ENCODE assay signal across 8 cellular contexts in genomic region chr12:123388948-123389559, GRCh38. TPM values are rescaled to one million over a fixed set of nuclear protein-coding genes. Genes with fewer than 3 reads are reported as not detected.
DNase-seq lines count a peak whose midpoint lies in the region; ATAC-seq, FAIRE-seq and TF ChIP-seq lines count a peak whose summit lies in the region.

No MANE protein-coding gene starts in this region.

- no peaks in the 10 kb centered on the region for H3K27me3 ChIP-seq in upper lobe of right lung

- peak overlapping the region; percentile 90 for H3K4me2 ChIP-seq in A549

- FAIRE-seq in A549 (lab: Jason Lieb, UNC) = no peak

- TF ChIP-seq RAD21 in A549 (conservative IDR thresholded peaks at IDR 0.05 in 1 of 2, IDR thresholded peaks at IDR 0.05 in 1 of 2) = no peak

- peak in 1 of 2 experiments; percentile 35; a peak in 3 of 6 replicates for ATAC-seq in A549
- ATAC-seq in upper lobe of right lung = no peak

- H3K27ac ChIP-seq in A549 (peak overlapping the region; percentile 90 to 99), upper lobe of right lung (peak overlapping the region; percentile 85)

- no peak for TF ChIP-seq EP300 in A549 (IDR thresholded peaks at IDR 0.05)

- no peaks in the 10 kb centered on the region for H3K9me3 ChIP-seq in A549
- H3K9me3 ChIP-seq in upper lobe of right lung = no peaks in the 10 kb centered on the region

- peaks cover 34% of the 10 kb centered on the region for H3K36me3 ChIP-seq in upper lobe of right lung

- H3K4me1 ChIP-seq in A549 (peaks cover 28% of the 10 kb centered on the region), upper lobe of right lung (peaks cover 48% of the 10 kb centered on the region)

- TF ChIP-seq POLR2A in A549 (IDR thresholded peaks at IDR 0.05; ENCODE audit: low read length) (peak; percentile 36; the same call in 1 of the 2 replicates), Raji (IDR thresholded peaks at IDR 0.05; ENCODE audit: insufficient read depth, low read depth, low read length) (peak; percentile 18)

- TF ChIP-seq CTCF in A549 (IDR thresholded peaks at IDR 0.05) (no peak; the same call in 2 of the 3 replicates), upper lobe of right lung (IDR thresholded peaks at IDR 0.05) (no peak)

- CTCF ChIA-PET in A549 (lab: Yijun Ruan, JAX) = no interaction called here

- DNase-seq in A549 (ENCODE audit: low read depth in 1 of 2, low spot score in 1 of 2) = no peak
- peak; percentile 39 for DNase-seq in GM19238 (ENCODE audit: insufficient read length, low spot score)
- peak; percentile 40 for DNase-seq in iPS-NIHi7 (ENCODE audit: extremely low spot score)
- no peak for DNase-seq in upper lobe of right lung
- DNase-seq in SHP77 treated with DMSO at 0.1 percent for 48 hours (lab: John Stamatoyannopoulos, UW) = no peak
- DNase-seq in NCI-H2029 (lab: John Stamatoyannopoulos, UW) = no peak
- no peak for DNase-seq in NCI-H226

- peak overlapping the region; percentile 89 for H3K4me3 ChIP-seq in A549
- H3K4me3 ChIP-seq in upper lobe of right lung = peak overlapping the region; percentile 69

- WGBS in A549 (ENCODE audit: missing lambda C conversion rate) = no CpG with 5 or more reads among the region's 102 CpGs

- intact Hi-C loops in upper lobe of right lung (cut with DNase I) = no loop called here

- POLR2A ChIA-PET in A549 (lab: Yijun Ruan, JAX) = interaction anchor here (1.8 kb wide), 1 partner anchor 24 kb away, joined by 8 read pairs; the partner anchor contains the start of gene SBNO1

TF ChIP-seq in A549, 52 proteins besides CTCF, POLR2A, EP300 and RAD21:
- TF ChIP-seq CBX2 (IDR thresholded peaks at IDR 0.05; ENCODE audit: borderline replicate concordance, low read depth) = no peak

RNA-seq across cellular contexts. Expression of gene KMT5A, which starts 5.1 kb away (rescaled TPM):
- polyA plus RNA-seq in A549 (2011; rRNA removed) (32.9 and 40.5 TPM in 2 replicates), A549 (2017; fragmentation: RNase III; extraction: RNeasy Plus Mini Kit Qiagen cat#74134 plus additional on column Dnase treatment) (37.5 to 41.9 TPM (median 40.8 TPM) in 3 replicates)
- polyA plus RNA-seq in A549 (2012; cell fraction: cytosol; rRNA removed) = 36.7 and 37.8 TPM in 2 replicates
- polyA plus RNA-seq in A549 (2012; cell fraction: nucleus; rRNA removed) = 60.3 and 70.4 TPM in 2 replicates
- polyA minus RNA-seq in A549 (2011; rRNA and poly(A)+ RNA removed) = 25.3 and 30.9 TPM in 2 replicates
- total RNA-seq in upper lobe of right lung = 38.8 TPM

RNA-seq across cellular contexts. Expression of gene SBNO1, which starts 24.4 kb away (rescaled TPM):
- polyA plus RNA-seq in A549 (2011; rRNA removed) (33.4 and 35.7 TPM in 2 replicates), A549 (2017; fragmentation: RNase III; extraction: RNeasy Plus Mini Kit Qiagen cat#74134 plus additional on column Dnase treatment) (24.4 to 25.9 TPM (median 25.2 TPM) in 3 replicates)
- 5.3 and 5.7 TPM in 2 replicates for polyA plus RNA-seq in A549 (2012; cell fraction: cytosol; rRNA removed)
- 4.6 and 7.0 TPM in 2 replicates for polyA plus RNA-seq in A549 (2012; cell fraction: nucleus; rRNA removed)
- polyA minus RNA-seq in A549 (2011; rRNA and poly(A)+ RNA removed) = 29.0 and 31.2 TPM in 2 replicates
- total RNA-seq in upper lobe of right lung = 27.1 TPM

RNA-seq across cellular contexts. Expression of gene RILPL2, which starts 47.4 kb away (rescaled TPM):
- polyA plus RNA-seq in A549 (2011; rRNA removed) = 2.4 TPM in 2 replicates
- polyA plus RNA-seq in A549 (2012; cell fraction: cytosol; rRNA removed) = 2.0 and 2.1 TPM in 2 replicates
- 0.72 and 0.77 TPM in 2 replicates for polyA plus RNA-seq in A549 (2012; cell fraction: nucleus; rRNA removed)
- 2.1 to 3.1 TPM (median 2.9 TPM) in 3 replicates for polyA plus RNA-seq in A549 (2017; fragmentation: RNase III; extraction: RNeasy Plus Mini Kit Qiagen cat#74134 plus additional on column Dnase treatment)
- 0.88 and 1.4 TPM in 2 replicates for polyA minus RNA-seq in A549 (2011; rRNA and poly(A)+ RNA removed)
- total RNA-seq in upper lobe of right lung = 15.1 TPM

Comparison
In these comparisons a context has a peak if more than half of its experiments do, and no peak if none do; other contexts are left out.
1. DNase-seq: peak in GM19238 (single experiment) and iPS-NIHi7 (single experiment); none in A549 (0 of 2), upper lobe of right lung (single experiment), SHP77 treated with DMSO at 0.1 percent for 48 hours (single experiment), NCI-H2029 (single experiment) and NCI-H226 (single experiment).